Comparison of ENCODE assay signal across 8 cellular contexts in genomic region chr16:87492241-87492635, GRCh38. TPM values are rescaled to one million over a fixed set of nuclear protein-coding genes. Genes with fewer than 3 reads are reported as not detected.
A peak's percentile ranks its signal among the peaks of the same experiment; 100 is the strongest.
DNase-seq lines count a peak whose midpoint lies in the region; ATAC-seq and TF ChIP-seq lines count a peak whose summit lies in the region.

No MANE protein-coding gene starts in this region.

- no peak overlapping the region for H3K27ac ChIP-seq in colonic mucosa

- peaks cover 2% of the 10 kb centered on the region for H3K36me3 Mint-ChIP-seq in neural crest cell (ENCODE audit: low read depth)

- H3K9me3 ChIP-seq in colonic mucosa, result no peaks in the 10 kb centered on the region

- H3K36me3 ChIP-seq in colonic mucosa, result no peaks in the 10 kb centered on the region

- TF ChIP-seq CTCF in colonic mucosa (IDR thresholded peaks at IDR 0.05) (no peak), neural crest cell (conservative IDR thresholded peaks at IDR 0.05) (no peak)

- H3K27me3 Mint-ChIP-seq in neural crest cell (ENCODE audit: low read depth), result no peaks in the 10 kb centered on the region

- H3K4me1 Mint-ChIP-seq in neural crest cell, result peaks cover 38% of the 10 kb centered on the region

- peak; percentile 3 for ATAC-seq in HG03039 (IDR thresholded peaks at IDR 0.05; ENCODE audit: unreplicated experiment)
- no peak for ATAC-seq in HG02571 (IDR thresholded peaks at IDR 0.05; ENCODE audit: unreplicated experiment)

- H3K4me3 ChIP-seq in colonic mucosa, result peak overlapping the region; percentile 42

- H3K27me3 ChIP-seq in colonic mucosa, result no peaks in the 10 kb centered on the region

- no peaks in the 10 kb centered on the region for H3K9me3 Mint-ChIP-seq in neural crest cell

- intact Hi-C loops in colonic mucosa (cut with DNase I), result no loop called here

- peaks cover 17% of the 10 kb centered on the region for H3K4me1 ChIP-seq in colonic mucosa

- H3K4me3 Mint-ChIP-seq in neural crest cell, result peak overlapping the region; percentile 87

- H3K9ac ChIP-seq in colonic mucosa (ENCODE audit: low read depth in 2 of 2, low read length in 2 of 2), result peak overlapping the region in 1 of 2 donors; percentile 20

- H3K27ac Mint-ChIP-seq in neural crest cell (ENCODE audit: unreplicated experiment), result no peak overlapping the region

- DNase-seq in AG20443 (ENCODE audit: low spot score), result peak; percentile 28
- no peak for DNase-seq in colonic mucosa
- no peak for DNase-seq in neural crest cell (ENCODE audit: low read depth, low spot score)
- DNase-seq in mucosa of gallbladder (ENCODE audit: low spot score), result no peak
- no peak for DNase-seq in NK-92 (lab: John Stamatoyannopoulos, UW; ENCODE audit: unreplicated experiment)
- DNase-seq in NCI-H1105 (lab: John Stamatoyannopoulos, UW), result no peak

RNA-seq across cellular contexts. Expression of gene ZCCHC14, which starts 0.6 kb away (rescaled TPM):
- total RNA-seq in colonic mucosa (10 to 100 TPM; 24.5 to 24.6 TPM), neural crest cell (45.5 and 46.9 TPM in 2 replicates), mucosa of gallbladder (25.1 TPM)
